ENCODE assay signal across 8 cellular contexts in genomic region chr1:247210062-247210385, GRCh38. TPM values are rescaled to one million over a fixed set of nuclear protein-coding genes. Genes with fewer than 3 reads are reported as not detected.
A peak's percentile ranks its signal among the peaks of the same experiment; 100 is the strongest.
DNase-seq lines count a peak whose midpoint lies in the region; ATAC-seq and TF ChIP-seq lines count a peak whose summit lies in the region.

No MANE protein-coding gene starts in this region.

- peak overlapping the region; percentile 81 for H3K9ac ChIP-seq in trophoblast cell (ENCODE audit: low read length)

- H3K4me1 Mint-ChIP-seq in GM23338: peaks cover 19% of the 10 kb centered on the region

- DNase-seq in GM23338 (ENCODE audit: low spot score) (no peak), Peyer's patch (no peak), esophagus muscularis mucosa (ENCODE audit: extremely low spot score) (no peak), trophoblast cell (peak in 1 of 2 donors; percentile 6), SKM-1 treated with dmso at 0.1 percent for 144 hours (lab: John Stamatoyannopoulos, UW; ENCODE audit: unreplicated experiment) (no peak), NCI-H226 (no peak)

- peak overlapping the region; percentile 62 for H3K14ac ChIP-seq in trophoblast cell (ENCODE audit: low read length)

- peaks cover 57% of the 10 kb centered on the region for H3K79me2 ChIP-seq in DOHH2 (ENCODE audit: control insufficient read depth, low read length)
- peaks cover 51% of the 10 kb centered on the region for H3K79me2 ChIP-seq in GM23338 (replicated peaks; ENCODE audit: insufficient read depth)
- peaks cover 14% of the 10 kb centered on the region for H3K79me2 ChIP-seq in trophoblast cell (ENCODE audit: control insufficient read depth, insufficient read depth, low read length, poor library complexity)

- H3K36me3 ChIP-seq in DOHH2 (ENCODE audit: control insufficient read depth, low read length) (peaks cover 42% of the 10 kb centered on the region), GM23338 (ENCODE audit: insufficient read depth) (no peaks in the 10 kb centered on the region), Peyer's patch (no peaks in the 10 kb centered on the region), esophagus muscularis mucosa (peaks cover 0 to 11% (median 0%) of the 10 kb centered on the region in 4 donors), trophoblast cell (ENCODE audit: control insufficient read depth in 1 of 2, insufficient read depth in 2 of 2, low read length in 2 of 2) (peaks cover 6 to 10% of the 10 kb centered on the region in 2 experiments)

- intact Hi-C loops in esophagus muscularis mucosa (cut with DNase I): loop anchor here (2.0 kb wide), 1 partner anchor 37 kb away; the partner anchor contains the start of gene ZNF124

- peak overlapping the region; percentile 82 for H2BK5ac ChIP-seq in trophoblast cell (ENCODE audit: low read depth, low read length, poor library complexity)

- H3K36me3 Mint-ChIP-seq in GM23338 (ENCODE audit: low read depth): peaks cover 5% of the 10 kb centered on the region; the same call in 2 of the 3 replicates

- peak overlapping the region; percentile 21; the same call in 1 of the 2 replicates for H2AFZ ChIP-seq in GM23338
- H2AFZ ChIP-seq in trophoblast cell (ENCODE audit: insufficient read depth, low read length, poor library complexity): no peak overlapping the region

- no peak overlapping the region for H2AK5ac ChIP-seq in trophoblast cell (ENCODE audit: low read length)

- no peaks in the 10 kb centered on the region for H3K9me3 ChIP-seq in DOHH2 (ENCODE audit: control insufficient read depth, insufficient read depth, low read length)
- no peaks in the 10 kb centered on the region for H3K9me3 ChIP-seq in Peyer's patch
- no peaks in the 10 kb centered on the region for H3K9me3 ChIP-seq in esophagus muscularis mucosa
- H3K9me3 ChIP-seq in trophoblast cell (ENCODE audit: insufficient read depth, low read depth, low read length): no peaks in the 10 kb centered on the region

- H2BK12ac ChIP-seq in trophoblast cell (ENCODE audit: low read length): no peak overlapping the region

- H3K79me1 ChIP-seq in trophoblast cell (ENCODE audit: low read length): peaks cover 6% of the 10 kb centered on the region

- peak; percentile 11 for ATAC-seq in GM23338
- ATAC-seq in GM21381 (IDR thresholded peaks at IDR 0.05; ENCODE audit: unreplicated experiment): no peak

- H3K4me2 ChIP-seq in DOHH2 (ENCODE audit: low read length) (peak overlapping the region; percentile 90), GM23338 (peak overlapping the region; percentile 81), trophoblast cell (ENCODE audit: low read length) (peak overlapping the region; percentile 59)

- H3K27ac ChIP-seq in DOHH2 (ENCODE audit: low read depth, low read length) (peak overlapping the region; percentile 60; the same call in 1 of the 2 replicates), GM23338 (ENCODE audit: low read depth) (peak overlapping the region; percentile 32; the same call in 1 of the 2 replicates), Peyer's patch (peak overlapping the region; percentile 83 to 96 (median 94)), esophagus muscularis mucosa (replicated peaks in 1 of 4) (peak overlapping the region; percentile 81 to 93 (median 88)), trophoblast cell (ENCODE audit: low read depth, low read length) (peak overlapping the region; percentile 86)

- peak overlapping the region; percentile 82 for H4K8ac ChIP-seq in trophoblast cell (ENCODE audit: low read depth, low read length)

- H3K23ac ChIP-seq in trophoblast cell (ENCODE audit: low read length): no peak overlapping the region

- H3K27me3 ChIP-seq in DOHH2 (ENCODE audit: control insufficient read depth, low read length) (no peaks in the 10 kb centered on the region), GM23338 (ENCODE audit: insufficient read depth) (no peaks in the 10 kb centered on the region), Peyer's patch (no peaks in the 10 kb centered on the region), esophagus muscularis mucosa (no peaks in the 10 kb centered on the region), trophoblast cell (ENCODE audit: insufficient read depth, low read length) (no peaks in the 10 kb centered on the region)

- TF ChIP-seq POLR2A in Peyer's patch (IDR thresholded peaks at IDR 0.05) (no peak), esophagus muscularis mucosa (IDR thresholded peaks at IDR 0.05; ENCODE audit: low read depth) (no peak)

- peaks cover 3% of the 10 kb centered on the region for H3K27me3 Mint-ChIP-seq in GM23338 (ENCODE audit: insufficient read depth, low read depth, poor library complexity)

- H3K9me2 ChIP-seq in DOHH2 (replicated peaks; ENCODE audit: control insufficient read depth, low read length): no peaks in the 10 kb centered on the region
- no peaks in the 10 kb centered on the region for H3K9me2 ChIP-seq in GM23338 (ENCODE audit: insufficient read depth)

- no peak overlapping the region for H2BK120ac ChIP-seq in trophoblast cell (ENCODE audit: insufficient read depth, low read length, poor library complexity)

- peak overlapping the region; percentile 91 for H3K4me3 Mint-ChIP-seq in GM23338

- 4% methylated on average over 5 of the region's 5 CpGs for WGBS in esophagus muscularis mucosa
- WGBS in trophoblast cell (ENCODE audit: extremely low coverage, insufficient coverage, insufficient read length): no CpG with 5 or more reads among the region's 5 CpGs

- H4K20me1 ChIP-seq in DOHH2 (ENCODE audit: control insufficient read depth, insufficient read depth, low read depth, low read length) (peaks cover 13% of the 10 kb centered on the region), GM23338 (replicated peaks; ENCODE audit: insufficient read depth) (peaks cover 26% of the 10 kb centered on the region)

- H3F3A ChIP-seq in DOHH2 (ENCODE audit: control insufficient read depth, insufficient read depth) (no peaks in the 10 kb centered on the region), GM23338 (replicated peaks; ENCODE audit: low read depth) (no peaks in the 10 kb centered on the region)

- peak overlapping the region; percentile 64 for H3K4ac ChIP-seq in trophoblast cell (ENCODE audit: low read depth, low read length)

- no peak for TF ChIP-seq CTCF in DOHH2 (IDR thresholded peaks at IDR 0.05; ENCODE audit: low read depth, low read length, poor library complexity, severe bottlenecking)
- no peak for TF ChIP-seq CTCF in GM23338 (conservative IDR thresholded peaks at IDR 0.05; ENCODE audit: low read depth in 2 of 2)
- no peak for TF ChIP-seq CTCF in Peyer's patch (IDR thresholded peaks at IDR 0.05)
- no peak for TF ChIP-seq CTCF in esophagus muscularis mucosa (IDR thresholded peaks at IDR 0.05)

- TF ChIP-seq EP300 in esophagus muscularis mucosa (IDR thresholded peaks at IDR 0.05): no peak

- peaks cover 33% of the 10 kb centered on the region for H3K4me1 ChIP-seq in DOHH2 (ENCODE audit: control insufficient read depth, low read length)
- peaks cover 19% of the 10 kb centered on the region for H3K4me1 ChIP-seq in GM23338 (ENCODE audit: insufficient read depth)
- H3K4me1 ChIP-seq in Peyer's patch: peaks cover 0 to 13% (median 0%) of the 10 kb centered on the region in 4 donors
- peaks cover 17 to 30% (median 22%) of the 10 kb centered on the region in 4 donors for H3K4me1 ChIP-seq in esophagus muscularis mucosa
- H3K4me1 ChIP-seq in trophoblast cell (ENCODE audit: control insufficient read depth in 1 of 2, insufficient read depth in 2 of 2, low read length in 2 of 2): peaks cover 6 to 8% of the 10 kb centered on the region in 2 experiments

- H3K27ac Mint-ChIP-seq in GM23338: 0 out of 2 replicates have a peak overlapping the region, but pooled peaks have one; percentile 23

- no peaks in the 10 kb centered on the region for H3K9me3 Mint-ChIP-seq in GM23338

- H4K91ac ChIP-seq in trophoblast cell (ENCODE audit: low read depth, low read length): peak overlapping the region; percentile 78

- H4K12ac ChIP-seq in trophoblast cell (ENCODE audit: low read depth, low read length): peak overlapping the region; percentile 81

- H3K4me3 ChIP-seq in DOHH2 (ENCODE audit: low read length) (peak overlapping the region; percentile 96), GM23338 (peak overlapping the region; percentile 68), Peyer's patch (peak overlapping the region; percentile 67 to 99 (median 85)), esophagus muscularis mucosa (peak overlapping the region; percentile 85 to 96 (median 92)), trophoblast cell (ENCODE audit: low read depth, low read length) (peak overlapping the region; percentile 88)

- H3K18ac ChIP-seq in trophoblast cell (ENCODE audit: low read length): peak overlapping the region; percentile 83

TF ChIP-seq in GM23338, 12 proteins besides CTCF, POLR2A, EP300 and RAD21 (continues in another document):
- TF ChIP-seq POLR2AphosphoS5 (IDR thresholded peaks at IDR 0.05; ENCODE audit: low read depth) (no peak), CREB1 (CRISPR knock-in tag; IDR thresholded peaks at IDR 0.05; ENCODE audit: low read depth) (no peak), STAT1 (IDR thresholded peaks at IDR 0.05; ENCODE audit: unreplicated experiment) (no peak)

RNA-seq across cellular contexts. Expression of gene ZNF124, which starts 38.2 kb away (rescaled TPM):
- total RNA-seq in GM23338 (2014; rRNA removed; shearing (Covaris generic)): 43.9 and 45.7 TPM in 2 replicates
- 18.4 and 23.2 TPM in 2 replicates for polyA plus RNA-seq in GM23338 (2016; fragmentation: Nextera tagmentation; extraction: Ambion mirVana)
- total RNA-seq in Peyer's patch: 10 to 100 TPM; 21.1 to 66.0 (median 34.7) TPM
- total RNA-seq in esophagus muscularis mucosa: 10 to 100 TPM; 21.6 to 62.7 (median 43.3) TPM
- 23.5 and 23.8 TPM in 2 replicates for polyA plus RNA-seq in trophoblast cell (2013)

RNA-seq across cellular contexts. Expression of gene VN1R5, which starts 45.8 kb away (rescaled TPM):
- total RNA-seq in GM23338 (2014; rRNA removed; shearing (Covaris generic)): not detected in 2 replicates
- not detected in 2 replicates for polyA plus RNA-seq in GM23338 (2016; fragmentation: Nextera tagmentation; extraction: Ambion mirVana)
- total RNA-seq in Peyer's patch: not detected
- not detected for total RNA-seq in esophagus muscularis mucosa
- not detected in 2 replicates for polyA plus RNA-seq in trophoblast cell (2013)

Comparison
In these comparisons a context has a peak if more than half of its experiments do, and no peak if none do; other contexts are left out.
1. H3K27ac ChIP-seq: peak in every context shown above with its lines; median percentile 94 in Peyer's patch; 88 in esophagus muscularis mucosa; 86 in trophoblast cell; 60 in DOHH2; 32 in GM23338.